In the genomic region with DNA sequence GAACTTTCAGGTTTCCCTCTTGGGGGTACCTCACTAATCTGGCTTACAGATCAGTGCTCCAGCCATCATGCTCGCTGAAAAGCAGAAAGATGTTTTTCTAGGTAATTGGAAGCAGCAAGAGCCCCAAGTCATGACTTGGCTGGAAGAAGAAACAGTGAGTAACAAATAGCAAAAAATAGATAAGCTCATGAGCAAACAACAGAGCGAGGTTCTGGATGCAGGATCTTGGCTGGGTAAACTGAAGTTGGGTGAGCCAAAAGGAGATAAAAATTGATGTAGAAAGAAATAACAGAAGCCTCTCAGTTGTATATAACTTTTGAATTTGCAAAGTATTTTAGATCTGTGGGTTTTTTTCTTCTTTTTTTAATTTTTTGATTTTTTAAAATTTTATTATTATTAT, we compare ENCODE assay signal across 26 cellular contexts.
A peak's percentile ranks its signal among the peaks of the same experiment; 100 is the strongest.
DNase-seq lines count a peak whose midpoint lies in the region; ATAC-seq, FAIRE-seq and TF ChIP-seq lines count a peak whose summit lies in the region.
"Had no signal": no experiment of that assay in that cellular context is flagged by ENCODE, and none has a peak within 500 bp of the region (broad histone marks: within the 10 kb centered on the region; RNA-seq: fewer than 3 reads in every experiment).

No MANE protein-coding gene starts in this region.

- TF ChIP-seq POLR2A in H54 (IDR thresholded peaks at IDR 0.05; ENCODE audit: low read depth, low read length): no peak

- no peak overlapping the region for H3K9ac ChIP-seq in adipocyte (ENCODE audit: low read length)
- H3K9ac ChIP-seq: BLaER1, KMS-11 had no signal

- TF ChIP-seq CTCF in right atrium auricular region (IDR thresholded peaks at IDR 0.05) (no peak), fibroblast of pulmonary artery (IDR thresholded peaks at IDR 0.05; ENCODE audit: low read length, missing control alignments) (no peak)

- H3K27ac ChIP-seq in right atrium auricular region: no peak overlapping the region
- H3K27ac ChIP-seq: BLaER1, HL-60, KMS-11, RWPE1, SK-N-MC had no signal

- DNase-seq in left ventricle myocardium superior (no peak), right atrium auricular region (ENCODE audit: low spot score) (no peak), adipocyte (ENCODE audit: low read depth) (peak; percentile 26), fibroblast of pulmonary artery (ENCODE audit: low read depth) (peak; percentile 41), cerebellar nuclear complex (lab: John Stamatoyannopoulos, UW) (no peak), RCC 7860 (ENCODE audit: low spot score) (no peak), H54 (ENCODE audit: insufficient read length, low spot score) (no peak)
- DNase-seq: CD4-positive, alpha-beta T cell; DMS53; GOT3; HCEC 1CT; NCI-H1092; NCI-H1417 treated with DMSO at 0.1 percent for 48 hours; NCI-H1694 treated with DMSO at 0.1 percent for 48 hours; NCI-H2081; NCI-H2227 treated with DMSO at 0.1 percent for 48 hours; NCI-H526 treated with DMSO at 0.1 percent for 48 hours; SIG-M5 had no signal

- H3K4me3 ChIP-seq in right atrium auricular region (no peak overlapping the region), adipocyte (ENCODE audit: low read length) (no peak overlapping the region), fibroblast of pulmonary artery (replicated peaks; ENCODE audit: low read depth, low read length) (no peak overlapping the region)
- H3K4me3 ChIP-seq: BLaER1, GM12878, SK-N-MC had no signal

- H3K4me1 ChIP-seq in right atrium auricular region (no peaks in the 10 kb centered on the region), adipocyte (ENCODE audit: control insufficient read depth, insufficient read depth, low read length) (peaks cover 46% of the 10 kb centered on the region)
- H3K4me1 ChIP-seq: BLaER1 had no signal

- H3K36me3 ChIP-seq in right atrium auricular region (no peaks in the 10 kb centered on the region), adipocyte (ENCODE audit: control insufficient read depth, insufficient read depth, low read length, severe bottlenecking) (no peaks in the 10 kb centered on the region)

- intact Hi-C loops in left ventricle myocardium superior (cut with micrococcal nuclease): no loop called here

- ATAC-seq in left ventricle myocardium superior: peak; percentile 9
- ATAC-seq: GM12878 had no signal

- no peak for FAIRE-seq in RCC 7860 (lab: Jason Lieb, UNC)
- FAIRE-seq in H54 (lab: Jason Lieb, UNC): no peak
- FAIRE-seq: D721Med, G401.6, GM12878 had no signal

- no peaks in the 10 kb centered on the region for H3K9me3 ChIP-seq in right atrium auricular region
- no peaks in the 10 kb centered on the region for H3K9me3 ChIP-seq in adipocyte (ENCODE audit: control insufficient read depth, low read length)
- H3K9me3 ChIP-seq: BLaER1 had no signal

- H3K27me3 ChIP-seq in right atrium auricular region (no peaks in the 10 kb centered on the region), adipocyte (replicated peaks; ENCODE audit: control insufficient read depth, insufficient read depth, low read length) (no peaks in the 10 kb centered on the region)
- H3K27me3 ChIP-seq: BLaER1 had no signal

Comparison
In these comparisons a context has a peak if more than half of its experiments do, and no peak if none do; other contexts are left out.
1. DNase-seq: peak in adipocyte (single experiment) and fibroblast of pulmonary artery (single experiment); none in left ventricle myocardium superior (single experiment), right atrium auricular region (single experiment), cerebellar nuclear complex (0 of 2), RCC 7860 (single experiment) and H54 (single experiment).